Comparison of ENCODE assay signal across 22 cellular contexts in genomic region chrX:21766101-21766500, GRCh38. TPM values are rescaled to one million over a fixed set of nuclear protein-coding genes. Genes with fewer than 3 reads are reported as not detected.
DNase-seq lines count a peak whose midpoint lies in the region; ATAC-seq, FAIRE-seq and TF ChIP-seq lines count a peak whose summit lies in the region.
"Had no signal": no experiment of that assay in that cellular context is flagged by ENCODE, and none has a peak within 500 bp of the region (broad histone marks: within the 10 kb centered on the region; RNA-seq: fewer than 3 reads in every experiment).

No MANE protein-coding gene starts in this region.

- DNase-seq in A549 (ENCODE audit: low read depth in 1 of 2, low spot score in 1 of 2) (no peak), ELR (ENCODE audit: low read depth) (peak; percentile 25), mammary epithelial cell (peak; percentile 27), epithelial cell of prostate (ENCODE audit: low read depth, low spot score) (peak; percentile 5), NCI-H1930 (lab: John Stamatoyannopoulos, UW) (no peak), A172 (ENCODE audit: low spot score) (no peak), esophagus squamous epithelium (lab: John Stamatoyannopoulos, UW) (no peak)
- DNase-seq: 8988T; ACHN; BE2C; C1 segment of cervical spinal cord; CD4-positive, CD25-positive, alpha-beta regulatory T cell; CD8-positive, alpha-beta memory T cell; COR-L47; DMS 273 treated with DMSO at 0.1 percent for 48 hours; DMS79; GF-D8; GM23248 had no signal

- H3K9me3 ChIP-seq in A549 (no peaks in the 10 kb centered on the region), mammary epithelial cell (replicated peaks; ENCODE audit: insufficient read depth, low read length) (peaks cover 5% of the 10 kb centered on the region), esophagus squamous epithelium (no peaks in the 10 kb centered on the region)
- H3K9me3 ChIP-seq: BE2C, HAP-1 had no signal

- in situ Hi-C loops in mammary epithelial cell (cut with MboI; ENCODE audit: low sequenced_read_pairs in 2 of 2): no loop called here

- TF ChIP-seq POLR2A in A549 (IDR thresholded peaks at IDR 0.05; ENCODE audit: low read length) (no peak), esophagus squamous epithelium (IDR thresholded peaks at IDR 0.05) (no peak)

- H4K20me1 ChIP-seq in mammary epithelial cell (ENCODE audit: insufficient read depth, low read length): no peaks in the 10 kb centered on the region

- H3K9ac ChIP-seq in mammary epithelial cell (ENCODE audit: insufficient read depth, low read length): no peak overlapping the region
- H3K9ac ChIP-seq: GM23248 had no signal

- H3K4me2 ChIP-seq in A549 (no peak overlapping the region), mammary epithelial cell (ENCODE audit: insufficient read depth, low read depth, low read length) (no peak overlapping the region)

- dilution Hi-C loops in mammary epithelial cell (cut with HindIII; ENCODE audit: low sequenced_read_pairs): no loop called here

- intact Hi-C loops in mammary epithelial cell (cut with micrococcal nuclease) (no loop called here), esophagus squamous epithelium (cut with DNase I) (no loop called here)

- TF ChIP-seq EP300 in A549 (IDR thresholded peaks at IDR 0.05): no peak

- CTCF ChIA-PET in A549 (lab: Yijun Ruan, JAX): no interaction called here
- CTCF ChIA-PET in mammary epithelial cell (lab: Charles Lee; ENCODE audit: low non-redundant PET): no interaction called here

- H3K4me1 ChIP-seq in A549: peaks cover 6% of the 10 kb centered on the region; the same call in 2 of the 3 replicates
- H3K4me1 ChIP-seq in mammary epithelial cell (ENCODE audit: insufficient read depth, low read length): no peaks in the 10 kb centered on the region
- no peaks in the 10 kb centered on the region for H3K4me1 ChIP-seq in esophagus squamous epithelium
- H3K4me1 ChIP-seq: BE2C, HAP-1 had no signal

- POLR2A ChIA-PET in A549 (lab: Yijun Ruan, JAX): no interaction called here

- H3K36me3 ChIP-seq in mammary epithelial cell (ENCODE audit: insufficient read depth, low read length): no peaks in the 10 kb centered on the region
- no peaks in the 10 kb centered on the region for H3K36me3 ChIP-seq in esophagus squamous epithelium
- H3K36me3 ChIP-seq: BE2C, HAP-1 had no signal

- H3K79me2 ChIP-seq in mammary epithelial cell (ENCODE audit: insufficient read depth, low read length): no peaks in the 10 kb centered on the region

- no peak for ATAC-seq in A549
- no peak for ATAC-seq in GM19455 (IDR thresholded peaks at IDR 0.05; ENCODE audit: unreplicated experiment)

- FAIRE-seq in A549 (lab: Jason Lieb, UNC): peak; percentile 78

- TF ChIP-seq CTCF in A549 (IDR thresholded peaks at IDR 0.05) (no peak), mammary epithelial cell (conservative IDR thresholded peaks at IDR 0.05 in 1 of 2, IDR thresholded peaks at IDR 0.05 in 1 of 2; ENCODE audit: extremely low read depth in 1 of 2, insufficient read depth in 1 of 2, low read depth in 1 of 2, low read length in 2 of 2) (no peak), esophagus squamous epithelium (IDR thresholded peaks at IDR 0.05) (no peak)

- H3K27me3 ChIP-seq in mammary epithelial cell (ENCODE audit: insufficient read depth, low read length) (no peaks in the 10 kb centered on the region), esophagus squamous epithelium (no peaks in the 10 kb centered on the region)
- H3K27me3 ChIP-seq: BE2C had no signal

- H3K27ac ChIP-seq in A549 (no peak overlapping the region), mammary epithelial cell (ENCODE audit: insufficient read depth, low read depth, low read length) (no peak overlapping the region), epithelial cell of prostate (peak overlapping the region; percentile 27), esophagus squamous epithelium (no peak overlapping the region)
- H3K27ac ChIP-seq: GM23248 had no signal

- BruUV-seq in mammary epithelial cell (replicated peaks; lab: Mats Ljungman, UMichigan): no TSS peak

- H2AFZ ChIP-seq in mammary epithelial cell (ENCODE audit: low read depth, low read length): no peak overlapping the region
- H2AFZ ChIP-seq: GM23248 had no signal

- no peak overlapping the region for H3K4me3 ChIP-seq in A549
- no peak overlapping the region for H3K4me3 ChIP-seq in mammary epithelial cell (replicated peaks in 1 of 3; ENCODE audit: insufficient read depth in 1 of 3, low read depth in 2 of 3, low read length in 3 of 3)
- no peak overlapping the region for H3K4me3 ChIP-seq in esophagus squamous epithelium
- H3K4me3 ChIP-seq: GM23248, HAP-1 had no signal

- no peak for TF ChIP-seq RAD21 in A549 (conservative IDR thresholded peaks at IDR 0.05 in 1 of 2, IDR thresholded peaks at IDR 0.05 in 1 of 2)

TF ChIP-seq in A549, 52 proteins besides CTCF, POLR2A, EP300 and RAD21:
- TF ChIP-seq HES2 (IDR thresholded peaks at IDR 0.05) (no peak), PHF8 (IDR thresholded peaks at IDR 0.05; ENCODE audit: borderline replicate concordance, low read depth) (no peak), ZC3H11A (IDR thresholded peaks at IDR 0.05) (no peak), EHMT2 (IDR thresholded peaks at IDR 0.05; ENCODE audit: low read depth) (no peak)

RNA-seq across cellular contexts. Expression of gene SMPX, which starts 8.2 kb away (rescaled TPM):
- 0.23 TPM in 1 of 2 replicates, not detected in the other for polyA plus RNA-seq in A549 (2011; rRNA removed)
- not detected in 2 replicates for polyA plus RNA-seq in A549 (2012; cell fraction: cytosol; rRNA removed)
- polyA plus RNA-seq in A549 (2012; cell fraction: nucleus; rRNA removed): not detected in 2 replicates
- polyA plus RNA-seq in A549 (2017; fragmentation: RNase III; extraction: RNeasy Plus Mini Kit Qiagen cat#74134 plus additional on column Dnase treatment): 0.13 TPM in 1 of 3 replicates, not detected in the others
- not detected in 2 replicates for polyA minus RNA-seq in A549 (2011; rRNA and poly(A)+ RNA removed)
- total RNA-seq in mammary epithelial cell: not detected
- polyA plus RNA-seq in mammary epithelial cell: not detected
- not detected for polyA minus RNA-seq in mammary epithelial cell
- not detected in 2 replicates for total RNA-seq in A172 (2014; rRNA removed; shearing (Covaris generic))
- total RNA-seq in esophagus squamous epithelium: not detected
- total RNA-seq: CD4-positive, CD25-positive, alpha-beta regulatory T cell; CD8-positive, alpha-beta memory T cell; Daoy; GM23248; HT-29 had no signal
- polyA plus RNA-seq: CD4-positive, CD25-positive, alpha-beta regulatory T cell; CD8-positive, alpha-beta memory T cell; GM23248 had no signal

Comparison
In these comparisons a context has a peak if more than half of its experiments do, and no peak if none do; other contexts are left out.
1. DNase-seq: peak in ELR (single experiment), mammary epithelial cell (single experiment) and epithelial cell of prostate (single experiment); none in A549 (0 of 2), NCI-H1930 (0 of 2), A172 (single experiment) and esophagus squamous epithelium (single experiment).